Comparison of ENCODE assay signal across 1 cellular context in the genomic region with DNA sequence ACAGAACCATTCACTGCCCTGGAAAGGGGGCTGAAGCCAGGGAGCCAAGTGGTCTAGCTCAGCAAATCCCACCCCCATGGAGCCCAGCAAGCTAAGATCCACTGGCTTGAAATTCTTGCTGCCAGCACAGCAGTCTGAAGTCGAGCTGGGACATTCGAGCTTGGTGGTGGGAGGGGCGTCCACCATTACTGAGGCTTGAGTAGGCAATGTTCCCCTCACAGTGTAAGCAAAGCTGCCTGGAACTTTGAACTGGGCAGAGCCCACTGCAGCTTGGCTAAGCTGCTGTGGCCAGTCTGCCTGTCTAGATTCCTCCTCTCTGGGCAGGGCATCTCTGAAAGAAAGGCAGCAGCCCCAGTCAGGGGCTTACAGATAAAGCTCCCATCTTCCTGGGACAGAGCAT.
TF ChIP-seq lines count a peak whose summit lies in the region.
"Not testable (repeated sequence)": the region's sequence is repeated elsewhere in the genome, so short reads cannot be mapped to it uniquely, and the experiment has no call there.

No MANE protein-coding gene starts in this region.

TF ChIP-seq in HepG2, 621 proteins besides CTCF, POLR2A, EP300 and RAD21 (continued from another document and continues in another):
- TF ChIP-seq, protein P1, sequence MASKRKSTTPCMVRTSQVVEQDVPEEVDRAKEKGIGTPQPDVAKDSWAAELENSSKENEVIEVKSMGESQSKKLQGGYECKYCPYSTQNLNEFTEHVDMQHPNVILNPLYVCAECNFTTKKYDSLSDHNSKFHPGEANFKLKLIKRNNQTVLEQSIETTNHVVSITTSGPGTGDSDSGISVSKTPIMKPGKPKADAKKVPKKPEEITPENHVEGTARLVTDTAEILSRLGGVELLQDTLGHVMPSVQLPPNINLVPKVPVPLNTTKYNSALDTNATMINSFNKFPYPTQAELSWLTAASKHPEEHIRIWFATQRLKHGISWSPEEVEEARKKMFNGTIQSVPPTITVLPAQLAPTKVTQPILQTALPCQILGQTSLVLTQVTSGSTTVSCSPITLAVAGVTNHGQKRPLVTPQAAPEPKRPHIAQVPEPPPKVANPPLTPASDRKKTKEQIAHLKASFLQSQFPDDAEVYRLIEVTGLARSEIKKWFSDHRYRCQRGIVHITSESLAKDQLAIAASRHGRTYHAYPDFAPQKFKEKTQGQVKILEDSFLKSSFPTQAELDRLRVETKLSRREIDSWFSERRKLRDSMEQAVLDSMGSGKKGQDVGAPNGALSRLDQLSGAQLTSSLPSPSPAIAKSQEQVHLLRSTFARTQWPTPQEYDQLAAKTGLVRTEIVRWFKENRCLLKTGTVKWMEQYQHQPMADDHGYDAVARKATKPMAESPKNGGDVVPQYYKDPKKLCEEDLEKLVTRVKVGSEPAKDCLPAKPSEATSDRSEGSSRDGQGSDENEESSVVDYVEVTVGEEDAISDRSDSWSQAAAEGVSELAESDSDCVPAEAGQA (IDR thresholded peaks at IDR 0.05; ENCODE audit: low read depth): peak; percentile 24; the same call in 1 of the 2 replicates
- TF ChIP-seq, protein P1 (CRISPR knock-in tag; IDR thresholded peaks at IDR 0.05; ENCODE audit: borderline replicate concordance): not testable (repeated sequence)
- TF ChIP-seq BORCS8-MEF2B (CRISPR knock-in tag; IDR thresholded peaks at IDR 0.05) (peak; percentile 20; the same call in 1 of the 2 replicates), ZNF891 (CRISPR knock-in tag; IDR thresholded peaks at IDR 0.05) (peak; percentile 19; the same call in 1 of the 2 replicates), ZNF121 (CRISPR knock-in tag; IDR thresholded peaks at IDR 0.05) (peak; percentile 80), SOX13 (CRISPR knock-in tag; conservative IDR thresholded peaks at IDR 0.05 in 1 of 2, IDR thresholded peaks at IDR 0.05 in 1 of 2) (0 out of 4 replicates have a peak, but pooled peaks of 1 of the 2 experiments have one; percentile 16), ELF3 (CRISPR knock-in tag; IDR thresholded peaks at IDR 0.05) (0 out of 2 replicates have a peak, but pooled peaks have one; percentile 37), HOXA3 (CRISPR knock-in tag; IDR thresholded peaks at IDR 0.05) (peak; percentile 73; the same call in 1 of the 2 replicates), ZNF644 (CRISPR knock-in tag; IDR thresholded peaks at IDR 0.05; ENCODE audit: low read depth) (peak; percentile 69; the same call in 1 of the 2 replicates), FOXA3 (CRISPR knock-in tag; IDR thresholded peaks at IDR 0.05) (0 out of 2 replicates have a peak, but pooled peaks have one; percentile 20), SAP130 (CRISPR knock-in tag; IDR thresholded peaks at IDR 0.05; ENCODE audit: low read depth) (0 out of 2 replicates have a peak, but pooled peaks have one; percentile 12), ZNF501 (CRISPR knock-in tag; IDR thresholded peaks at IDR 0.05) (0 out of 2 replicates have a peak, but pooled peaks have one; percentile 55), KAT8 (CRISPR knock-in tag; IDR thresholded peaks at IDR 0.05) (peak; percentile 47; the same call in 1 of the 2 replicates), YY1 (IDR thresholded peaks at IDR 0.05; ENCODE audit: insufficient read depth, insufficient replicate concordance, low read depth, low read length) (peak; percentile 58), ZBTB7A (CRISPR knock-in tag; IDR thresholded peaks at IDR 0.05) (peak; percentile 25; the same call in 1 of the 2 replicates), RXRB (CRISPR knock-in tag; IDR thresholded peaks at IDR 0.05; ENCODE audit: borderline replicate concordance) (peak; percentile 43; the same call in 1 of the 2 replicates), ZMYM4 (CRISPR knock-in tag; IDR thresholded peaks at IDR 0.05) (peak; percentile 84), ZBTB38 (CRISPR knock-in tag; IDR thresholded peaks at IDR 0.05) (0 out of 2 replicates have a peak, but pooled peaks have one; percentile 21), MTA1 (CRISPR knock-in tag; IDR thresholded peaks at IDR 0.05; ENCODE audit: borderline replicate concordance) (peak; percentile 33; the same call in 1 of the 2 replicates)
- TF ChIP-seq, protein P2, sequence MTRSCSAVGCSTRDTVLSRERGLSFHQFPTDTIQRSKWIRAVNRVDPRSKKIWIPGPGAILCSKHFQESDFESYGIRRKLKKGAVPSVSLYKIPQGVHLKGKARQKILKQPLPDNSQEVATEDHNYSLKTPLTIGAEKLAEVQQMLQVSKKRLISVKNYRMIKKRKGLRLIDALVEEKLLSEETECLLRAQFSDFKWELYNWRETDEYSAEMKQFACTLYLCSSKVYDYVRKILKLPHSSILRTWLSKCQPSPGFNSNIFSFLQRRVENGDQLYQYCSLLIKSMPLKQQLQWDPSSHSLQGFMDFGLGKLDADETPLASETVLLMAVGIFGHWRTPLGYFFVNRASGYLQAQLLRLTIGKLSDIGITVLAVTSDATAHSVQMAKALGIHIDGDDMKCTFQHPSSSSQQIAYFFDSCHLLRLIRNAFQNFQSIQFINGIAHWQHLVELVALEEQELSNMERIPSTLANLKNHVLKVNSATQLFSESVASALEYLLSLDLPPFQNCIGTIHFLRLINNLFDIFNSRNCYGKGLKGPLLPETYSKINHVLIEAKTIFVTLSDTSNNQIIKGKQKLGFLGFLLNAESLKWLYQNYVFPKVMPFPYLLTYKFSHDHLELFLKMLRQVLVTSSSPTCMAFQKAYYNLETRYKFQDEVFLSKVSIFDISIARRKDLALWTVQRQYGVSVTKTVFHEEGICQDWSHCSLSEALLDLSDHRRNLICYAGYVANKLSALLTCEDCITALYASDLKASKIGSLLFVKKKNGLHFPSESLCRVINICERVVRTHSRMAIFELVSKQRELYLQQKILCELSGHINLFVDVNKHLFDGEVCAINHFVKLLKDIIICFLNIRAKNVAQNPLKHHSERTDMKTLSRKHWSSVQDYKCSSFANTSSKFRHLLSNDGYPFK (CRISPR knock-in tag; IDR thresholded peaks at IDR 0.05; ENCODE audit: borderline replicate concordance): peak; percentile 88; the same call in 1 of the 2 replicates
- not testable (repeated sequence) for TF ChIP-seq SOX13 (IDR thresholded peaks at IDR 0.05)
- TF ChIP-seq, protein P3, sequence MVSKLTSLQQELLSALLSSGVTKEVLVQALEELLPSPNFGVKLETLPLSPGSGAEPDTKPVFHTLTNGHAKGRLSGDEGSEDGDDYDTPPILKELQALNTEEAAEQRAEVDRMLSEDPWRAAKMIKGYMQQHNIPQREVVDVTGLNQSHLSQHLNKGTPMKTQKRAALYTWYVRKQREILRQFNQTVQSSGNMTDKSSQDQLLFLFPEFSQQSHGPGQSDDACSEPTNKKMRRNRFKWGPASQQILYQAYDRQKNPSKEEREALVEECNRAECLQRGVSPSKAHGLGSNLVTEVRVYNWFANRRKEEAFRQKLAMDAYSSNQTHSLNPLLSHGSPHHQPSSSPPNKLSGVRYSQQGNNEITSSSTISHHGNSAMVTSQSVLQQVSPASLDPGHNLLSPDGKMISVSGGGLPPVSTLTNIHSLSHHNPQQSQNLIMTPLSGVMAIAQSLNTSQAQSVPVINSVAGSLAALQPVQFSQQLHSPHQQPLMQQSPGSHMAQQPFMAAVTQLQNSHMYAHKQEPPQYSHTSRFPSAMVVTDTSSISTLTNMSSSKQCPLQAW (CRISPR knock-in tag; IDR thresholded peaks at IDR 0.05): peak; percentile 11; the same call in 1 of the 2 replicates
- TF ChIP-seq, protein P4, sequence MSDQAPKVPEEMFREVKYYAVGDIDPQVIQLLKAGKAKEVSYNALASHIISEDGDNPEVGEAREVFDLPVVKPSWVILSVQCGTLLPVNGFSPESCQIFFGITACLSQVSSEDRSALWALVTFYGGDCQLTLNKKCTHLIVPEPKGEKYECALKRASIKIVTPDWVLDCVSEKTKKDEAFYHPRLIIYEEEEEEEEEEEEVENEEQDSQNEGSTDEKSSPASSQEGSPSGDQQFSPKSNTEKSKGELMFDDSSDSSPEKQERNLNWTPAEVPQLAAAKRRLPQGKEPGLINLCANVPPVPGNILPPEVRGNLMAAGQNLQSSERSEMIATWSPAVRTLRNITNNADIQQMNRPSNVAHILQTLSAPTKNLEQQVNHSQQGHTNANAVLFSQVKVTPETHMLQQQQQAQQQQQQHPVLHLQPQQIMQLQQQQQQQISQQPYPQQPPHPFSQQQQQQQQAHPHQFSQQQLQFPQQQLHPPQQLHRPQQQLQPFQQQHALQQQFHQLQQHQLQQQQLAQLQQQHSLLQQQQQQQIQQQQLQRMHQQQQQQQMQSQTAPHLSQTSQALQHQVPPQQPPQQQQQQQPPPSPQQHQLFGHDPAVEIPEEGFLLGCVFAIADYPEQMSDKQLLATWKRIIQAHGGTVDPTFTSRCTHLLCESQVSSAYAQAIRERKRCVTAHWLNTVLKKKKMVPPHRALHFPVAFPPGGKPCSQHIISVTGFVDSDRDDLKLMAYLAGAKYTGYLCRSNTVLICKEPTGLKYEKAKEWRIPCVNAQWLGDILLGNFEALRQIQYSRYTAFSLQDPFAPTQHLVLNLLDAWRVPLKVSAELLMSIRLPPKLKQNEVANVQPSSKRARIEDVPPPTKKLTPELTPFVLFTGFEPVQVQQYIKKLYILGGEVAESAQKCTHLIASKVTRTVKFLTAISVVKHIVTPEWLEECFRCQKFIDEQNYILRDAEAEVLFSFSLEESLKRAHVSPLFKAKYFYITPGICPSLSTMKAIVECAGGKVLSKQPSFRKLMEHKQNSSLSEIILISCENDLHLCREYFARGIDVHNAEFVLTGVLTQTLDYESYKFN (CRISPR knock-in tag; conservative IDR thresholded peaks at IDR 0.05): peak; percentile 55
- TF ChIP-seq, protein P5, sequence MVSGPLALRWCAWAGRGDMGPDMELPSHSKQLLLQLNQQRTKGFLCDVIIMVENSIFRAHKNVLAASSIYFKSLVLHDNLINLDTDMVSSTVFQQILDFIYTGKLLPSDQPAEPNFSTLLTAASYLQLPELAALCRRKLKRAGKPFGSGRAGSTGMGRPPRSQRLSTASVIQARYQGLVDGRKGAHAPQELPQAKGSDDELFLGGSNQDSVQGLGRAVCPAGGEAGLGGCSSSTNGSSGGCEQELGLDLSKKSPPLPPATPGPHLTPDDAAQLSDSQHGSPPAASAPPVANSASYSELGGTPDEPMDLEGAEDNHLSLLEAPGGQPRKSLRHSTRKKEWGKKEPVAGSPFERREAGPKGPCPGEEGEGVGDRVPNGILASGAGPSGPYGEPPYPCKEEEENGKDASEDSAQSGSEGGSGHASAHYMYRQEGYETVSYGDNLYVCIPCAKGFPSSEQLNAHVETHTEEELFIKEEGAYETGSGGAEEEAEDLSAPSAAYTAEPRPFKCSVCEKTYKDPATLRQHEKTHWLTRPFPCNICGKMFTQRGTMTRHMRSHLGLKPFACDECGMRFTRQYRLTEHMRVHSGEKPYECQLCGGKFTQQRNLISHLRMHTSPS (CRISPR knock-in tag; IDR thresholded peaks at IDR 0.05; ENCODE audit: low read depth): peak; percentile 81; the same call in 1 of the 2 replicates
- TF ChIP-seq, protein P6, sequence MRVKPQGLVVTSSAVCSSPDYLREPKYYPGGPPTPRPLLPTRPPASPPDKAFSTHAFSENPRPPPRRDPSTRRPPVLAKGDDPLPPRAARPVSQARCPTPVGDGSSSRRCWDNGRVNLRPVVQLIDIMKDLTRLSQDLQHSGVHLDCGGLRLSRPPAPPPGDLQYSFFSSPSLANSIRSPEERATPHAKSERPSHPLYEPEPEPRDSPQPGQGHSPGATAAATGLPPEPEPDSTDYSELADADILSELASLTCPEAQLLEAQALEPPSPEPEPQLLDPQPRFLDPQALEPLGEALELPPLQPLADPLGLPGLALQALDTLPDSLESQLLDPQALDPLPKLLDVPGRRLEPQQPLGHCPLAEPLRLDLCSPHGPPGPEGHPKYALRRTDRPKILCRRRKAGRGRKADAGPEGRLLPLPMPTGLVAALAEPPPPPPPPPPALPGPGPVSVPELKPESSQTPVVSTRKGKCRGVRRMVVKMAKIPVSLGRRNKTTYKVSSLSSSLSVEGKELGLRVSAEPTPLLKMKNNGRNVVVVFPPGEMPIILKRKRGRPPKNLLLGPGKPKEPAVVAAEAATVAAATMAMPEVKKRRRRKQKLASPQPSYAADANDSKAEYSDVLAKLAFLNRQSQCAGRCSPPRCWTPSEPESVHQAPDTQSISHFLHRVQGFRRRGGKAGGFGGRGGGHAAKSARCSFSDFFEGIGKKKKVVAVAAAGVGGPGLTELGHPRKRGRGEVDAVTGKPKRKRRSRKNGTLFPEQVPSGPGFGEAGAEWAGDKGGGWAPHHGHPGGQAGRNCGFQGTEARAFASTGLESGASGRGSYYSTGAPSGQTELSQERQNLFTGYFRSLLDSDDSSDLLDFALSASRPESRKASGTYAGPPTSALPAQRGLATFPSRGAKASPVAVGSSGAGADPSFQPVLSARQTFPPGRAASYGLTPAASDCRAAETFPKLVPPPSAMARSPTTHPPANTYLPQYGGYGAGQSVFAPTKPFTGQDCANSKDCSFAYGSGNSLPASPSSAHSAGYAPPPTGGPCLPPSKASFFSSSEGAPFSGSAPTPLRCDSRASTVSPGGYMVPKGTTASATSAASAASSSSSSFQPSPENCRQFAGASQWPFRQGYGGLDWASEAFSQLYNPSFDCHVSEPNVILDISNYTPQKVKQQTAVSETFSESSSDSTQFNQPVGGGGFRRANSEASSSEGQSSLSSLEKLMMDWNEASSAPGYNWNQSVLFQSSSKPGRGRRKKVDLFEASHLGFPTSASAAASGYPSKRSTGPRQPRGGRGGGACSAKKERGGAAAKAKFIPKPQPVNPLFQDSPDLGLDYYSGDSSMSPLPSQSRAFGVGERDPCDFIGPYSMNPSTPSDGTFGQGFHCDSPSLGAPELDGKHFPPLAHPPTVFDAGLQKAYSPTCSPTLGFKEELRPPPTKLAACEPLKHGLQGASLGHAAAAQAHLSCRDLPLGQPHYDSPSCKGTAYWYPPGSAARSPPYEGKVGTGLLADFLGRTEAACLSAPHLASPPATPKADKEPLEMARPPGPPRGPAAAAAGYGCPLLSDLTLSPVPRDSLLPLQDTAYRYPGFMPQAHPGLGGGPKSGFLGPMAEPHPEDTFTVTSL (CRISPR knock-in tag; IDR thresholded peaks at IDR 0.05; ENCODE audit: borderline replicate concordance): peak; percentile 17; the same call in 1 of the 2 replicates
